8 cellular contexts compared by ENCODE assay signal in genomic region chr3:160921020-160921635, GRCh38.
DNase-seq lines count a peak whose midpoint lies in the region; ATAC-seq, FAIRE-seq and TF ChIP-seq lines count a peak whose summit lies in the region.

No MANE protein-coding gene starts in this region.

- H3K9me3 ChIP-seq in pancreas (no peaks in the 10 kb centered on the region), T-helper 17 cell (ENCODE audit: control insufficient read depth, low read length, poor library complexity, severe bottlenecking) (no peaks in the 10 kb centered on the region)

- no peaks in the 10 kb centered on the region for H3K27me3 ChIP-seq in pancreas

- H3K36me3 ChIP-seq in pancreas = no peaks in the 10 kb centered on the region

- no peak overlapping the region for H3K4me3 ChIP-seq in pancreas

- peaks cover 8% of the 10 kb centered on the region for H3K27me3 Mint-ChIP-seq in T-helper 17 cell

- peak; percentile 96 for FAIRE-seq in pancreas (lab: Jason Lieb, UNC)

- no peaks in the 10 kb centered on the region for H3K4me1 ChIP-seq in pancreas

- no peak overlapping the region for H3K27ac ChIP-seq in pancreas

- peak; percentile 4 for DNase-seq in COLO668 (lab: John Stamatoyannopoulos, UW; ENCODE audit: unreplicated experiment)
- DNase-seq in SHP77 (lab: John Stamatoyannopoulos, UW) = peak; percentile 5 to 52
- peak; percentile 50 for DNase-seq in fibroblast of gingiva (ENCODE audit: low read depth)
- DNase-seq in pancreas = peak in 1 of 6 donors; percentile 26
- no peak for DNase-seq in NK-92 (lab: John Stamatoyannopoulos, UW; ENCODE audit: unreplicated experiment)
- DNase-seq in T-helper 17 cell = no peak

- no peak overlapping the region for H3K27ac Mint-ChIP-seq in T-helper 17 cell

- 14 to 17% methylated on average over 4 of the region's 4 CpGs for WGBS in pancreas, 2 donors

- intact Hi-C loops in pancreas (cut with DNase I) = no loop called here

- H3K36me3 Mint-ChIP-seq in T-helper 17 cell (ENCODE audit: low read depth) = no peaks in the 10 kb centered on the region

- no peak overlapping the region for H3K4me3 Mint-ChIP-seq in T-helper 17 cell

- H3K4me1 Mint-ChIP-seq in T-helper 17 cell = peaks cover 2% of the 10 kb centered on the region

- ATAC-seq in GM18907 (IDR thresholded peaks at IDR 0.05; ENCODE audit: unreplicated experiment) = peak; percentile 82
- peak; percentile 78 for ATAC-seq in HG03571 (IDR thresholded peaks at IDR 0.05; ENCODE audit: unreplicated experiment)
- peak; percentile 70 to 92 (median 90) for ATAC-seq in pancreas
- ATAC-seq in T-helper 17 cell = no peak

- peak; percentile 29 to 72 (median 64) for TF ChIP-seq CTCF in pancreas (IDR thresholded peaks at IDR 0.05)

Comparison
In these comparisons a context has a peak if more than half of its experiments do, and no peak if none do; other contexts are left out.
1. DNase-seq: peak in COLO668 (single experiment), SHP77 (2 of 2) and fibroblast of gingiva (single experiment); none in NK-92 (single experiment) and T-helper 17 cell (0 of 3).